ENCODE assay signal across 12 cellular contexts in genomic region chr4:144097776-144098175, GRCh38. TPM values are rescaled to one million over a fixed set of nuclear protein-coding genes. Genes with fewer than 3 reads are reported as not detected.
"Had no signal": no experiment of that assay in that cellular context is flagged by ENCODE, and none has a peak within 500 bp of the region (broad histone marks: within the 10 kb centered on the region; RNA-seq: fewer than 3 reads in every experiment).

No MANE protein-coding gene starts in this region.

RNA-seq across cellular contexts. Expression of gene GYPA, which starts 42.7 kb away (rescaled TPM):
- total RNA-seq: subcutaneous adipose tissue, suprapubic skin, testis, thoracic aorta, thyroid gland, tibial nerve, transverse colon, upper lobe of right lung, ureter, vagina had no signal
- polyA plus RNA-seq: stomach, urinary bladder had no signal
